ENCODE assay signal across 21 cellular contexts in genomic region chr6:154824076-154824475, GRCh38.
DNase-seq lines count a peak whose midpoint lies in the region; ATAC-seq and TF ChIP-seq lines count a peak whose summit lies in the region.
"Had no signal": no experiment of that assay in that cellular context is flagged by ENCODE, and none has a peak within 500 bp of the region (broad histone marks: within the 10 kb centered on the region; RNA-seq: fewer than 3 reads in every experiment).

No MANE protein-coding gene starts in this region.

- in situ Hi-C loops in KBM-7 (cut with MboI; ENCODE audit: low pct_unique_long_range_greater_than_20kb, low sequenced_read_pairs), result loop anchor here (25.0 kb wide), 1 partner anchor 137 kb away; no protein-coding TSS in a partner anchor
- in situ Hi-C loops in brain microvascular endothelial cell (cut with HindIII; ENCODE audit: low pct_ligation_motif_present, low sequenced_read_pairs), result no loop called here

- peaks cover 12% of the 10 kb centered on the region for H3K4me1 Mint-ChIP-seq in activated CD4-positive, alpha-beta T cell treated with anti-CD3 and anti-CD28 coated beads for 36 hours
- peaks cover 18% of the 10 kb centered on the region for H3K4me1 Mint-ChIP-seq in mesothelial cell of epicardium
- H3K4me1 Mint-ChIP-seq: activated naive CD4-positive, alpha-beta T cell treated with anti-CD3 and anti-CD28 coated beads, Interleukin-2, amount 10 ng/mL, durations not matched to agents 7 days and 5 days had no signal

- no peak overlapping the region for H3K4me3 Mint-ChIP-seq in activated CD4-positive, alpha-beta T cell treated with anti-CD3 and anti-CD28 coated beads for 36 hours
- no peak overlapping the region for H3K4me3 Mint-ChIP-seq in mesothelial cell of epicardium
- H3K4me3 Mint-ChIP-seq: activated naive CD4-positive, alpha-beta T cell treated with anti-CD3 and anti-CD28 coated beads, Interleukin-2, amount 10 ng/mL, durations not matched to agents 7 days and 5 days; nephron; T-helper 1 cell treated with Interleukin-12 subunit alpha and Interleukin-12 subunit beta and Interleukin-4 antibody, amounts not matched to agents 30 μg/mL and 1 μg/mL, for 36 hours had no signal

- H3K27ac Mint-ChIP-seq in activated CD4-positive, alpha-beta T cell treated with anti-CD3 and anti-CD28 coated beads for 36 hours, result peak overlapping the region; percentile 26
- H3K27ac Mint-ChIP-seq in mesothelial cell of epicardium, result peak overlapping the region; percentile 4
- H3K27ac Mint-ChIP-seq: activated naive CD4-positive, alpha-beta T cell treated with anti-CD3 and anti-CD28 coated beads, Interleukin-2, amount 10 ng/mL, durations not matched to agents 7 days and 5 days; T-helper 1 cell treated with Interleukin-12 subunit alpha and Interleukin-12 subunit beta and Interleukin-4 antibody, amounts not matched to agents 30 μg/mL and 1 μg/mL, for 36 hours had no signal

- TF ChIP-seq CTCF in brain microvascular endothelial cell (IDR thresholded peaks at IDR 0.05; ENCODE audit: low read depth, low read length, missing control alignments) (no peak), mesothelial cell of epicardium (IDR thresholded peaks at IDR 0.05; ENCODE audit: unreplicated experiment) (no peak)

- POLR2A ChIA-PET in activated CD4-positive, alpha-beta T cell treated with anti-CD3 and anti-CD28 coated beads for 36 hours (lab: Charles Lee), result no interaction called here

- no peaks in the 10 kb centered on the region for H3K27me3 Mint-ChIP-seq in activated CD4-positive, alpha-beta T cell treated with anti-CD3 and anti-CD28 coated beads for 36 hours
- H3K27me3 Mint-ChIP-seq in mesothelial cell of epicardium (ENCODE audit: low read depth), result no peaks in the 10 kb centered on the region
- H3K27me3 Mint-ChIP-seq: activated naive CD4-positive, alpha-beta T cell treated with anti-CD3 and anti-CD28 coated beads, Interleukin-2, amount 10 ng/mL, durations not matched to agents 7 days and 5 days had no signal

- no peak overlapping the region for H3K27ac ChIP-seq in brain microvascular endothelial cell
- H3K27ac ChIP-seq: BLaER1, GM23248 had no signal

- peaks cover 25% of the 10 kb centered on the region for H3K36me3 ChIP-seq in brain microvascular endothelial cell (replicated peaks)

- CTCF ChIA-PET in activated CD4-positive, alpha-beta T cell treated with anti-CD3 and anti-CD28 coated beads for 36 hours (lab: Charles Lee), result interaction anchor here (0.7 kb wide), 1 partner anchor 71 kb away, joined by 3 read pairs; no protein-coding TSS in a partner anchor

- H3K4me3 ChIP-seq in brain microvascular endothelial cell (ENCODE audit: low read depth, low read length), result no peak overlapping the region
- H3K4me3 ChIP-seq: BLaER1, GM23248 had no signal

- H3K36me3 Mint-ChIP-seq in activated CD4-positive, alpha-beta T cell treated with anti-CD3 and anti-CD28 coated beads for 36 hours (ENCODE audit: low read depth), result peaks cover 41% of the 10 kb centered on the region
- H3K36me3 Mint-ChIP-seq in mesothelial cell of epicardium, result peaks cover 33% of the 10 kb centered on the region

- ATAC-seq in activated CD4-positive, alpha-beta T cell treated with anti-CD3 and anti-CD28 coated beads for 36 hours, result no peak
- ATAC-seq in HG02973 (IDR thresholded peaks at IDR 0.05; ENCODE audit: unreplicated experiment) (no peak), GM21447 (IDR thresholded peaks at IDR 0.05; ENCODE audit: unreplicated experiment) (no peak)
- ATAC-seq: left colon had no signal

- DNase-seq in activated CD4-positive, alpha-beta T cell treated with anti-CD3 and anti-CD28 coated beads for 36 hours, result no peak
- no peak for DNase-seq in activated CD4-positive, alpha-beta T cell treated with anti-CD3 and anti-CD28 coated beads for 48 hours
- DNase-seq in KBM-7 (peak; percentile 45), brain microvascular endothelial cell (peak; percentile 4), mesothelial cell of epicardium (ENCODE audit: low spot score in 2 of 2, unreplicated experiment in 2 of 2) (no peak), NCI-H510A (lab: John Stamatoyannopoulos, UW) (no peak)
- DNase-seq: activated CD4-positive, alpha-beta T cell treated with anti-CD3 and anti-CD28 coated beads for 4 hours; activated naive CD4-positive, alpha-beta T cell treated with anti-CD3 and anti-CD28 coated beads, Interleukin-2, amount 10 ng/mL, durations not matched to agents 7 days and 5 days; anterior cingulate cortex; Calu3; GM23248; head of caudate nucleus; left colon; midbrain; NCI-H774; SIG-M5 had no signal

- no peaks in the 10 kb centered on the region for H3K9me3 Mint-ChIP-seq in activated CD4-positive, alpha-beta T cell treated with anti-CD3 and anti-CD28 coated beads for 36 hours (ENCODE audit: low read depth)
- H3K9me3 Mint-ChIP-seq in mesothelial cell of epicardium, result no peaks in the 10 kb centered on the region
- H3K9me3 Mint-ChIP-seq: activated naive CD4-positive, alpha-beta T cell treated with anti-CD3 and anti-CD28 coated beads, Interleukin-2, amount 10 ng/mL, durations not matched to agents 7 days and 5 days; nephron; T-helper 1 cell treated with Interleukin-12 subunit alpha and Interleukin-12 subunit beta and Interleukin-4 antibody, amounts not matched to agents 30 μg/mL and 1 μg/mL, for 36 hours had no signal

- H3K27me3 ChIP-seq in brain microvascular endothelial cell (replicated peaks), result no peaks in the 10 kb centered on the region
- H3K27me3 ChIP-seq: BLaER1 had no signal

- intact Hi-C loops in activated CD4-positive, alpha-beta T cell treated with anti-CD3 and anti-CD28 coated beads for 36 hours (cut with DNase I, micrococcal nuclease), result no loop called here

Comparison
In these comparisons a context has a peak if more than half of its experiments do, and no peak if none do; other contexts are left out.
1. DNase-seq: peak in KBM-7 (single experiment) and brain microvascular endothelial cell (single experiment); none in activated CD4-positive, alpha-beta T cell treated with anti-CD3 and anti-CD28 coated beads for 36 hours (single experiment), activated CD4-positive, alpha-beta T cell treated with anti-CD3 and anti-CD28 coated beads for 48 hours (single experiment), mesothelial cell of epicardium (0 of 2) and NCI-H510A (single experiment).